ENCODE assay signal across 16 cellular contexts in genomic region chr9:31776471-31776870, GRCh38.
A peak's percentile ranks its signal among the peaks of the same experiment; 100 is the strongest.
DNase-seq lines count a peak whose midpoint lies in the region; ATAC-seq and TF ChIP-seq lines count a peak whose summit lies in the region.
"Had no signal": no experiment of that assay in that cellular context is flagged by ENCODE, and none has a peak within 500 bp of the region (broad histone marks: within the 10 kb centered on the region; RNA-seq: fewer than 3 reads in every experiment).

No MANE protein-coding gene starts in this region.

- no peak for ATAC-seq in foreskin keratinocyte
- no peak for ATAC-seq in stimulated activated naive CD8-positive, alpha-beta T cell treated with anti-CD3 and anti-CD28 coated beads, Interleukin-15, Interleukin-2, amounts not matched to agents 100 U/mL and 50 U/mL, for 24 hours
- ATAC-seq: heart right ventricle; left lobe of liver; naive thymus-derived CD8-positive, alpha-beta T cell had no signal

- no peaks in the 10 kb centered on the region for H3K4me1 Mint-ChIP-seq in neural progenitor cell

- H3K36me3 ChIP-seq in suprapubic skin (no peaks in the 10 kb centered on the region), neural progenitor cell (no peaks in the 10 kb centered on the region)
- H3K36me3 ChIP-seq: heart right ventricle, right atrium auricular region had no signal

- no peak overlapping the region for H3K4me2 ChIP-seq in neural progenitor cell

- no peak overlapping the region for H3K4me3 ChIP-seq in suprapubic skin
- no peak overlapping the region for H3K4me3 ChIP-seq in neural progenitor cell
- H3K4me3 ChIP-seq: heart right ventricle, right atrium auricular region had no signal

- H3K9me3 ChIP-seq in suprapubic skin (peaks cover 8% of the 10 kb centered on the region), neural progenitor cell (ENCODE audit: low read depth) (peaks cover 7% of the 10 kb centered on the region)

- peak; percentile 96 for DNase-seq in DMS153 treated with DMSO at 0.1 percent for 48 hours (lab: John Stamatoyannopoulos, UW; ENCODE audit: unreplicated experiment)
- DNase-seq in NCI-H146 treated with DMSO at 0.1 percent for 48 hours (lab: John Stamatoyannopoulos, UW; ENCODE audit: unreplicated experiment), result peak; percentile 28
- peak; percentile 87 for DNase-seq in NCI-H82 (lab: John Stamatoyannopoulos, UW)
- peak; percentile 16 to 47 for DNase-seq in foreskin keratinocyte
- DNase-seq in stimulated activated naive CD8-positive, alpha-beta T cell treated with anti-CD3 and anti-CD28 coated beads, Interleukin-15, Interleukin-2, amounts not matched to agents 100 U/mL and 50 U/mL, for 24 hours, result no peak
- DNase-seq in suprapubic skin (ENCODE audit: low spot score in 2 of 2), result no peak
- DNase-seq in neural progenitor cell (ENCODE audit: low spot score), result no peak
- DNase-seq in activated CD4-positive, CD25-positive, alpha-beta regulatory T cell treated with anti-CD3 and anti-CD28 coated beads, Interleukin-2, amount 50 U/mL, for 72 hours, result no peak
- DNase-seq: erythroblast; heart right ventricle; naive thymus-derived CD8-positive, alpha-beta T cell; stimulated activated CD4-positive, alpha-beta T cell treated with anti-CD3 and anti-CD28 coated beads, Interleukin-2, amount 100 ng/mL, for 24 hours had no signal

- no peak for TF ChIP-seq CTCF in foreskin keratinocyte (conservative IDR thresholded peaks at IDR 0.05)
- no peak for TF ChIP-seq CTCF in suprapubic skin (IDR thresholded peaks at IDR 0.05)
- no peak for TF ChIP-seq CTCF in neural progenitor cell (IDR thresholded peaks at IDR 0.05)

- H3K27ac ChIP-seq in foreskin keratinocyte (no peak overlapping the region), suprapubic skin (no peak overlapping the region), neural progenitor cell (no peak overlapping the region)
- H3K27ac ChIP-seq: heart right ventricle, right atrium auricular region had no signal

- H3K27me3 ChIP-seq in foreskin keratinocyte (no peaks in the 10 kb centered on the region), suprapubic skin (no peaks in the 10 kb centered on the region), neural progenitor cell (no peaks in the 10 kb centered on the region)
- H3K27me3 ChIP-seq: heart right ventricle, right atrium auricular region had no signal

- no peak for TF ChIP-seq POLR2A in suprapubic skin (IDR thresholded peaks at IDR 0.05)

- H4K20me1 ChIP-seq in neural progenitor cell (ENCODE audit: low read depth), result no peaks in the 10 kb centered on the region

- TF ChIP-seq EP300 in suprapubic skin (IDR thresholded peaks at IDR 0.05), result no peak

- H3F3A ChIP-seq in neural progenitor cell (ENCODE audit: low read depth), result no peaks in the 10 kb centered on the region

- peaks cover 31% of the 10 kb centered on the region for H3K9me3 Mint-ChIP-seq in neural progenitor cell

- no peaks in the 10 kb centered on the region for H3K79me2 ChIP-seq in neural progenitor cell (ENCODE audit: low read depth)

- WGBS in suprapubic skin, result 6% methylated on average over 3 of the region's 3 CpGs

- no peak overlapping the region for H3K27ac Mint-ChIP-seq in neural progenitor cell
- H3K27ac Mint-ChIP-seq: activated naive CD8-positive, alpha-beta T cell; naive thymus-derived CD8-positive, alpha-beta T cell; type B pancreatic cell had no signal

- no peaks in the 10 kb centered on the region for H3K36me3 Mint-ChIP-seq in neural progenitor cell
- H3K36me3 Mint-ChIP-seq: type B pancreatic cell had no signal

- H3K4me3 Mint-ChIP-seq in neural progenitor cell, result no peak overlapping the region
- H3K4me3 Mint-ChIP-seq: activated naive CD8-positive, alpha-beta T cell; naive thymus-derived CD8-positive, alpha-beta T cell; type B pancreatic cell had no signal

- H3K4me1 ChIP-seq in foreskin keratinocyte, result peaks cover 6% of the 10 kb centered on the region
- H3K4me1 ChIP-seq in suprapubic skin, result no peaks in the 10 kb centered on the region
- H3K4me1 ChIP-seq in neural progenitor cell, result no peaks in the 10 kb centered on the region
- H3K4me1 ChIP-seq: heart right ventricle, right atrium auricular region had no signal

- H3K27me3 Mint-ChIP-seq in neural progenitor cell (ENCODE audit: insufficient read depth, low read depth), result no peaks in the 10 kb centered on the region
- H3K27me3 Mint-ChIP-seq: activated naive CD8-positive, alpha-beta T cell; naive thymus-derived CD8-positive, alpha-beta T cell; type B pancreatic cell had no signal

- H2AFZ ChIP-seq in neural progenitor cell (replicated peaks), result no peak overlapping the region

- no peak overlapping the region for H3K9ac ChIP-seq in neural progenitor cell

Comparison
In these comparisons a context has a peak if more than half of its experiments do, and no peak if none do; other contexts are left out.
1. DNase-seq: peak in DMS153 treated with DMSO at 0.1 percent for 48 hours (single experiment), NCI-H146 treated with DMSO at 0.1 percent for 48 hours (single experiment), NCI-H82 (single experiment) and foreskin keratinocyte (2 of 2); none in stimulated activated naive CD8-positive, alpha-beta T cell treated with anti-CD3 and anti-CD28 coated beads, Interleukin-15, Interleukin-2, amounts not matched to agents 100 U/mL and 50 U/mL, for 24 hours (single experiment), suprapubic skin (0 of 2), neural progenitor cell (single experiment) and activated CD4-positive, CD25-positive, alpha-beta regulatory T cell treated with anti-CD3 and anti-CD28 coated beads, Interleukin-2, amount 50 U/mL, for 72 hours (single experiment).